ENCODE assay signal across 2 cellular contexts in the genomic region with DNA sequence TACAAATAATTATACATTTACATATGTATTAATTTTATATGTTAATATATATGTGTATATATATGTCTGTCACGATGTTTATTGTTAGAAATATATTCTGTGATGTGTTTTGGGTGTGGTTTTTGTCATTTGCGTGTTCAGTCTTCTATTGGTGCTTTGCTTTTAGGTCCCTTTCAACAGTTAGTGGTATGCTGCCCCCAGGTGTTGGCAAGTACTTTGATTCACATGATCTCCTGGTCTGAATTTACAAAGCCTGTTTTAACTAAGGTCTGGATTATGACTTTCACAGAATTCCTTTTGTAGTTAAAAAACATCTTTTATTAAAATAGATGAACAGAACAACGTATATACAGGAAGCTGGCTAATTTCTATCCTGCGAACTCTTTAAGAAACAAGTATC.
TF ChIP-seq lines count a peak whose summit lies in the region.

No MANE protein-coding gene starts in this region.

TF ChIP-seq in HCT116, 20 proteins besides CTCF, POLR2A, EP300 and RAD21 (continued from another document):
- TF ChIP-seq CEBPB (IDR thresholded peaks at IDR 0.05; ENCODE audit: low read depth): no peak
- no peak for TF ChIP-seq CBX3 (IDR thresholded peaks at IDR 0.05; ENCODE audit: low read depth)

TF ChIP-seq in endothelial cell of umbilical vein, 7 proteins besides CTCF, POLR2A, EP300 and RAD21 (continued from another document):
- TF ChIP-seq, protein P1, sequence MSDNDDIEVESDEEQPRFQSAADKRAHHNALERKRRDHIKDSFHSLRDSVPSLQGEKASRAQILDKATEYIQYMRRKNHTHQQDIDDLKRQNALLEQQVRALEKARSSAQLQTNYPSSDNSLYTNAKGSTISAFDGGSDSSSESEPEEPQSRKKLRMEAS (IDR thresholded peaks at IDR 0.05; ENCODE audit: insufficient read depth, insufficient read length): no peak
- no peak for TF ChIP-seq EZH2 (IDR thresholded peaks at IDR 0.05; ENCODE audit: borderline replicate concordance, low read depth, low read length, severe bottlenecking)
- TF ChIP-seq GATA2 (IDR thresholded peaks at IDR 0.05; ENCODE audit: insufficient read depth, insufficient read length, low read depth, low read length): no peak
- TF ChIP-seq JUN (IDR thresholded peaks at IDR 0.05; ENCODE audit: borderline replicate concordance, insufficient read depth, insufficient read length, low read depth): no peak
- no peak for TF ChIP-seq MYC (IDR thresholded peaks at IDR 0.05; ENCODE audit: low read depth, low read length)
